In genomic region chr2:64283641-64284371, GRCh38 we compare ENCODE assay signal across 1 cellular context.
TF ChIP-seq lines count a peak whose summit lies in the region.

No MANE protein-coding gene starts in this region.

TF ChIP-seq in K562, 482 proteins besides CTCF, POLR2A, EP300 and RAD21 (continued from another document):
- TF ChIP-seq ZBTB40 (IDR thresholded peaks at IDR 0.05), result no peak
- TF ChIP-seq ZBTB40 (CRISPR knock-in tag; IDR thresholded peaks at IDR 0.05), result no peak
- TF ChIP-seq MCM5 (IDR thresholded peaks at IDR 0.05; ENCODE audit: low read depth), result no peak
- no peak for TF ChIP-seq NR2C2 (CRISPR knock-in tag; IDR thresholded peaks at IDR 0.05)
- peak; percentile 50; the same call in 1 of the 2 replicates for TF ChIP-seq NR2C2 (tag; IDR thresholded peaks at IDR 0.05)
- TF ChIP-seq RNF2 (IDR thresholded peaks at IDR 0.05), result no peak
- TF ChIP-seq RERE (CRISPR knock-in tag; IDR thresholded peaks at IDR 0.05; ENCODE audit: borderline replicate concordance), result no peak
- TF ChIP-seq ZNF197 (CRISPR knock-in tag; IDR thresholded peaks at IDR 0.05; ENCODE audit: low read depth), result no peak
- no peak for TF ChIP-seq ZNF764 (CRISPR knock-in tag; IDR thresholded peaks at IDR 0.05; ENCODE audit: low read depth)
- TF ChIP-seq PBX2 (CRISPR knock-in tag; IDR thresholded peaks at IDR 0.05; ENCODE audit: low read depth), result no peak
- peak; percentile 87 for TF ChIP-seq PBX2 (tag; conservative IDR thresholded peaks at IDR 0.05; ENCODE audit: low read depth)
- TF ChIP-seq ZKSCAN3 (CRISPR knock-in tag; IDR thresholded peaks at IDR 0.05), result no peak
- TF ChIP-seq CBX1 (IDR thresholded peaks at IDR 0.05; ENCODE audit: low read depth), result no peak
- 0 out of 2 replicates have a peak, but pooled peaks have one; percentile 14 for TF ChIP-seq GABPA (tag; conservative IDR thresholded peaks at IDR 0.05; ENCODE audit: low read depth)
- no peak for TF ChIP-seq TAF9B (IDR thresholded peaks at IDR 0.05; ENCODE audit: partially characterized antibody)
- no peak for TF ChIP-seq SMAD1 (IDR thresholded peaks at IDR 0.05; ENCODE audit: low read depth, low read length, partially characterized antibody)
- no peak for TF ChIP-seq CEBPG (CRISPR knock-in tag; IDR thresholded peaks at IDR 0.05)
- peak in 1 of 2 experiments; percentile 42; a peak in 2 of 4 replicates for TF ChIP-seq CEBPG (tag; conservative IDR thresholded peaks at IDR 0.05 in 1 of 2, IDR thresholded peaks at IDR 0.05 in 1 of 2)
- TF ChIP-seq TGIF2 (CRISPR knock-in tag; IDR thresholded peaks at IDR 0.05), result no peak
- TF ChIP-seq EP400 (IDR thresholded peaks at IDR 0.05), result no peak
- TF ChIP-seq ETS1 (conservative IDR thresholded peaks at IDR 0.05; ENCODE audit: control insufficient read depth, low read depth, low read length), result no peak
- no peak for TF ChIP-seq NFIC (IDR thresholded peaks at IDR 0.05)
- peak; percentile 28; the same call in 1 of the 2 replicates for TF ChIP-seq L3MBTL2 (IDR thresholded peaks at IDR 0.05)
- no peak for TF ChIP-seq ZNF76 (CRISPR knock-in tag; IDR thresholded peaks at IDR 0.05; ENCODE audit: borderline replicate concordance)
- TF ChIP-seq ZNF444 (CRISPR knock-in tag; IDR thresholded peaks at IDR 0.05), result no peak
- TF ChIP-seq RBM15 (IDR thresholded peaks at IDR 0.05; ENCODE audit: insufficient read depth, low read length), result no peak
- TF ChIP-seq SOX6 (IDR thresholded peaks at IDR 0.05), result no peak
- peak; percentile 75 for TF ChIP-seq ZBTB17 (CRISPR knock-in tag; IDR thresholded peaks at IDR 0.05)
- TF ChIP-seq ZNF217 (CRISPR knock-in tag; IDR thresholded peaks at IDR 0.05), result no peak
- no peak for TF ChIP-seq POLR2AphosphoS2 (IDR thresholded peaks at IDR 0.05; ENCODE audit: low read length)
